12 cellular contexts compared by ENCODE assay signal in genomic region chr19:46271488-46272197, GRCh38. TPM values are rescaled to one million over a fixed set of nuclear protein-coding genes. Genes with fewer than 3 reads are reported as not detected.
DNase-seq lines count a peak whose midpoint lies in the region; ATAC-seq, FAIRE-seq and TF ChIP-seq lines count a peak whose summit lies in the region.
"Had no signal": no experiment of that assay in that cellular context is flagged by ENCODE, and none has a peak within 500 bp of the region (broad histone marks: within the 10 kb centered on the region; RNA-seq: fewer than 3 reads in every experiment).

No MANE protein-coding gene starts in this region.

- peak; percentile 71 for FAIRE-seq in astrocyte (lab: Jason Lieb, UNC)

- H3K9me3 ChIP-seq in astrocyte (ENCODE audit: insufficient read depth, low read depth, low read length) (no peaks in the 10 kb centered on the region), ascending aorta (no peaks in the 10 kb centered on the region)

- peak overlapping the region; percentile 59 for H3K9ac ChIP-seq in astrocyte (ENCODE audit: low read length)

- peak overlapping the region; percentile 92 for H3K27ac ChIP-seq in astrocyte (ENCODE audit: low read depth, low read length)
- H3K27ac ChIP-seq in ascending aorta = peak overlapping the region in 1 of 2 donors; percentile 18

- TF ChIP-seq CTCF in AG09309 (IDR thresholded peaks at IDR 0.05; ENCODE audit: control insufficient read depth, insufficient read depth, low read depth, low read length, missing control alignments) (no peak), astrocyte (IDR thresholded peaks at IDR 0.05; ENCODE audit: insufficient read depth, low read depth, low read length) (no peak), ascending aorta (IDR thresholded peaks at IDR 0.05) (no peak)

- peak overlapping the region; percentile 67 for H3K4me2 ChIP-seq in astrocyte (ENCODE audit: low read length)

- H3K27me3 ChIP-seq in astrocyte (ENCODE audit: insufficient read depth, low read length) (peaks cover 27% of the 10 kb centered on the region), ascending aorta (no peaks in the 10 kb centered on the region)

- H3K4me1 Mint-ChIP-seq in astrocyte (ENCODE audit: low read depth, unreplicated experiment) (peaks cover 34% of the 10 kb centered on the region), memory B cell (no peaks in the 10 kb centered on the region)

- no peaks in the 10 kb centered on the region for H3K27me3 Mint-ChIP-seq in astrocyte (ENCODE audit: low read depth, unreplicated experiment)
- peaks cover 8% of the 10 kb centered on the region for H3K27me3 Mint-ChIP-seq in memory B cell

- no peaks in the 10 kb centered on the region for H3K79me2 ChIP-seq in astrocyte (ENCODE audit: insufficient read depth, low read length)

- H3K4me3 Mint-ChIP-seq in astrocyte (ENCODE audit: unreplicated experiment) = peak overlapping the region; percentile 76
- H3K4me3 Mint-ChIP-seq in memory B cell = no peak overlapping the region
- H3K4me3 Mint-ChIP-seq: nephron progenitor cell had no signal

- no peaks in the 10 kb centered on the region for H3K9me3 Mint-ChIP-seq in astrocyte (ENCODE audit: unreplicated experiment)
- no peaks in the 10 kb centered on the region for H3K9me3 Mint-ChIP-seq in memory B cell
- H3K9me3 Mint-ChIP-seq: nephron progenitor cell had no signal

- no peak overlapping the region for H2AFZ ChIP-seq in astrocyte (ENCODE audit: low read depth, low read length)

- DNase-seq in AG09309 (ENCODE audit: low read depth) (peak; percentile 40), HCEC 1CT (peak; percentile 69), astrocyte (ENCODE audit: low read depth) (peak; percentile 99), memory B cell (ENCODE audit: low spot score in 2 of 2) (no peak), NCI-H446 treated with DMSO at 0.1 percent for 48 hours (lab: John Stamatoyannopoulos, UW) (no peak), cerebellar nuclear complex (lab: John Stamatoyannopoulos, UW) (no peak), ascending aorta (ENCODE audit: low spot score in 2 of 2) (no peak)
- DNase-seq: DND-41, NCI-H2029, nephron progenitor cell had no signal

- ATAC-seq in memory B cell (ENCODE audit: low read depth) (peak; percentile 48), GM21515 (IDR thresholded peaks at IDR 0.05; ENCODE audit: unreplicated experiment) (no peak)

- H3K27ac Mint-ChIP-seq in astrocyte (ENCODE audit: unreplicated experiment) = no peak overlapping the region
- H3K27ac Mint-ChIP-seq in memory B cell = no peak overlapping the region
- H3K27ac Mint-ChIP-seq: nephron progenitor cell had no signal

- H3K36me3 ChIP-seq in astrocyte (ENCODE audit: insufficient read depth, low read length) (no peaks in the 10 kb centered on the region), ascending aorta (no peaks in the 10 kb centered on the region)

- H3K4me3 ChIP-seq in AG09309 (ENCODE audit: control insufficient read depth, low read depth, low read length) (no peak overlapping the region), astrocyte (ENCODE audit: insufficient read depth, low read depth, low read length) (no peak overlapping the region), ascending aorta (no peak overlapping the region)

- no peaks in the 10 kb centered on the region for H4K20me1 ChIP-seq in astrocyte (ENCODE audit: insufficient read depth, low read length)

- H3K36me3 Mint-ChIP-seq in astrocyte (ENCODE audit: low read depth, unreplicated experiment) = peaks cover 2% of the 10 kb centered on the region
- no peaks in the 10 kb centered on the region for H3K36me3 Mint-ChIP-seq in memory B cell

- H3K4me1 ChIP-seq in astrocyte (ENCODE audit: insufficient read depth, low read length) = peaks cover 22% of the 10 kb centered on the region
- H3K4me1 ChIP-seq in ascending aorta = peaks cover 0 to 3% of the 10 kb centered on the region in 2 donors

- intact Hi-C loops in ascending aorta (cut with DNase I) = no loop called here

RNA-seq across cellular contexts. Expression of gene HIF3A, which starts 25.2 kb away (rescaled TPM):
- total RNA-seq in astrocyte (12.6 and 15.6 TPM in 2 replicates), ascending aorta (591 TPM)

RNA-seq across cellular contexts. Expression of gene IGFL1, which starts 42.1 kb away (rescaled TPM):
- total RNA-seq in astrocyte (not detected in 2 replicates), ascending aorta (not detected)
- total RNA-seq: glomerular endothelial cell had no signal

Comparison
In these comparisons a context has a peak if more than half of its experiments do, and no peak if none do; other contexts are left out.
1. DNase-seq: peak in AG09309 (single experiment), HCEC 1CT (single experiment) and astrocyte (single experiment); none in memory B cell (0 of 2), NCI-H446 treated with DMSO at 0.1 percent for 48 hours (single experiment), cerebellar nuclear complex (0 of 2) and ascending aorta (0 of 2).
2. RNA of gene HIF3A, which starts 25.2 kb away (total RNA-seq): 591 TPM in ascending aorta (single experiment); 12.6 to 15.6 TPM in astrocyte; every median in the first group is over 10 times any median in the second.